In genomic region chr20:10946124-10946880, GRCh38 we compare ENCODE assay signal across 1 cellular context.
TF ChIP-seq lines count a peak whose summit lies in the region.

No MANE protein-coding gene starts in this region.

TF ChIP-seq in GM23338, 12 proteins besides CTCF, POLR2A, EP300 and RAD21 (continued from another document):
- no peak for TF ChIP-seq REST (IDR thresholded peaks at IDR 0.05; ENCODE audit: unreplicated experiment)
- no peak for TF ChIP-seq NANOG (IDR thresholded peaks at IDR 0.05; ENCODE audit: borderline replicate concordance)
- TF ChIP-seq CREB1 (CRISPR knock-in tag; IDR thresholded peaks at IDR 0.05; ENCODE audit: low read depth): no peak
- TF ChIP-seq ZNF462 (CRISPR knock-in tag; IDR thresholded peaks at IDR 0.05): no peak
- TF ChIP-seq EZH2phosphoT487 (IDR thresholded peaks at IDR 0.05; ENCODE audit: unreplicated experiment): no peak
- no peak for TF ChIP-seq ETS1 (IDR thresholded peaks at IDR 0.05)
- TF ChIP-seq EZH2 (IDR thresholded peaks at IDR 0.05; ENCODE audit: low read depth, unreplicated experiment): no peak
- no peak for TF ChIP-seq STAT1 (IDR thresholded peaks at IDR 0.05; ENCODE audit: unreplicated experiment)
- no peak for TF ChIP-seq JUNB (IDR thresholded peaks at IDR 0.05; ENCODE audit: unreplicated experiment)
